ENCODE assay signal across 30 cellular contexts in the genomic region with DNA sequence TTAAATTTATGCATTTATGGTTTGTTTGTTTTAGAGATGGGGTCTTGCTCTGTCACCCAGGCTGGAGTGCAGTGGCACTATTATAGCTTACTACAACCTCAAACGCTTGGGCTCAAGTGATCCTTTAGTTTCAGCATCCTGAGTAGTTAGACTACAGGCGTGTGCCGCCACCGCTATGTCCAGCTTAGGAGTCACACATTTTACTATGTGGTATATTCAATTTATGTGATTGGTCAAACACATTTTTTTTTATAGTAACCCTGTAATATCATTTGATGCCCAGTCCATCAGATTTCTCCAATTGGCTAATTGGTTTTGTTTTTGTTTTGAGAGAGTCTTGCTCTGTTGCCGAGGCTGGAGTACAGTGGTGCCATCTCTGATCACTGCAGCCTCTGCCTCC. TPM values are rescaled to one million over a fixed set of nuclear protein-coding genes. Genes with fewer than 3 reads are reported as not detected.
A peak's percentile ranks its signal among the peaks of the same experiment; 100 is the strongest.
DNase-seq lines count a peak whose midpoint lies in the region; ATAC-seq and TF ChIP-seq lines count a peak whose summit lies in the region.
"Had no signal": no experiment of that assay in that cellular context is flagged by ENCODE, and none has a peak within 500 bp of the region (broad histone marks: within the 10 kb centered on the region; RNA-seq: fewer than 3 reads in every experiment).

No MANE protein-coding gene starts in this region.

- no peaks in the 10 kb centered on the region for H3K9me3 Mint-ChIP-seq in CD4-positive, alpha-beta T cell
- no peaks in the 10 kb centered on the region for H3K9me3 Mint-ChIP-seq in memory B cell
- no peaks in the 10 kb centered on the region for H3K9me3 Mint-ChIP-seq in activated T-helper 1 cell treated with anti-CD3 and anti-CD28 coated beads, Interleukin-12 subunit alpha, Interleukin-12 subunit beta, Interleukin-2, Interleukin-4 antibody, amounts not matched to agents 30 ng/mL and 10 ng/mL and 1 ng/mL, durations not matched to agents 14 hours and 24 hours and 36 hours
- H3K9me3 Mint-ChIP-seq: activated naive CD4-positive, alpha-beta T cell treated with anti-CD3 and anti-CD28 coated beads, Interleukin-2, amount 50 U/mL, for 24 hours; activated T-cell treated with anti-CD3 and anti-CD28 coated beads, Interleukin-2, amount 50 U/mL, for 72 hours; central memory CD8-positive, alpha-beta T cell; mesothelial cell of epicardium; T-cell had no signal

- H3K27ac Mint-ChIP-seq in CD4-positive, alpha-beta T cell = peak overlapping the region; percentile 90
- peak overlapping the region; percentile 93 for H3K27ac Mint-ChIP-seq in memory B cell
- no peak overlapping the region for H3K27ac Mint-ChIP-seq in activated T-helper 1 cell treated with anti-CD3 and anti-CD28 coated beads, Interleukin-12 subunit alpha, Interleukin-12 subunit beta, Interleukin-2, Interleukin-4 antibody, amounts not matched to agents 30 ng/mL and 10 ng/mL and 1 ng/mL, durations not matched to agents 14 hours and 24 hours and 36 hours
- H3K27ac Mint-ChIP-seq: mesothelial cell of epicardium, nephron progenitor cell had no signal

- TF ChIP-seq CTCF in CD4-positive, alpha-beta T cell (IDR thresholded peaks at IDR 0.05) = no peak

- no peak for DNase-seq in CD4-positive, alpha-beta T cell
- DNase-seq in SK-MEL-5 (ENCODE audit: low read depth, low spot score) (peak; percentile 22), memory B cell (ENCODE audit: low spot score in 2 of 2) (no peak), caudate nucleus (lab: John Stamatoyannopoulos, UW) (no peak), GM03348 (ENCODE audit: low spot score) (no peak)
- no peak for DNase-seq in activated T-helper 1 cell treated with anti-CD3 and anti-CD28 coated beads, Interleukin-12 subunit alpha, Interleukin-12 subunit beta, Interleukin-2, Interleukin-4 antibody, amounts not matched to agents 30 ng/mL and 10 ng/mL and 1 ng/mL, durations not matched to agents 14 hours and 24 hours and 36 hours (ENCODE audit: low spot score)
- no peak for DNase-seq in NK-92 treated with Interleukin-12 subunit alpha and Interleukin-12 subunit beta, amount 100 ng/mL, for 24 hours (lab: John Stamatoyannopoulos, UW)
- DNase-seq: ACHN; activated CD4-positive, alpha-beta T cell treated with anti-CD3 and anti-CD28 coated beads for 36 hours; activated T-cell treated with anti-CD3 and anti-CD28 coated beads, Interleukin-2, amount 50 U/mL, for 72 hours; DMS53; dorsolateral prefrontal cortex; GDM1; heart left ventricle; left colon; NCI-H1105; NCI-H2029; NCI-H446; nephron progenitor cell; sigmoid colon; T-cell; uterus had no signal

- intact Hi-C loops in CD4-positive, alpha-beta T cell (cut with DNase I, micrococcal nuclease) = no loop called here
- intact Hi-C loops in activated T-helper 1 cell treated with anti-CD3 and anti-CD28 coated beads, Interleukin-12 subunit alpha, Interleukin-12 subunit beta, Interleukin-2, Interleukin-4 antibody, amounts not matched to agents 30 ng/mL and 10 ng/mL and 1 ng/mL, durations not matched to agents 14 hours and 24 hours and 36 hours (cut with micrococcal nuclease) = no loop called here

- ATAC-seq in CD4-positive, alpha-beta T cell (ENCODE audit: poor library complexity) = no peak
- no peak for ATAC-seq in memory B cell (ENCODE audit: low read depth)
- ATAC-seq: activated CD4-positive, alpha-beta T cell treated with anti-CD3 and anti-CD28 coated beads for 36 hours; activated T-cell treated with anti-CD3 and anti-CD28 coated beads, Interleukin-2, amount 50 U/mL, for 72 hours; heart left ventricle; left colon; Right ventricle myocardium inferior; T-cell had no signal

- in situ Hi-C loops in SK-MEL-5 (cut with HindIII; ENCODE audit: low pct_unique_long_range_greater_than_20kb, low sequenced_read_pairs) = no loop called here

- peaks cover 12% of the 10 kb centered on the region; the same call in 1 of the 2 replicates for H3K36me3 ChIP-seq in HUES48 (ENCODE audit: control insufficient read depth, insufficient read depth, low read length)
- H3K36me3 ChIP-seq: uterus had no signal

- CTCF ChIA-PET in CD4-positive, alpha-beta T cell (lab: Charles Lee) = no interaction called here

- H3K36me3 Mint-ChIP-seq in CD4-positive, alpha-beta T cell (ENCODE audit: low read depth) = peaks cover 14% of the 10 kb centered on the region
- peaks cover 4% of the 10 kb centered on the region for H3K36me3 Mint-ChIP-seq in memory B cell
- H3K36me3 Mint-ChIP-seq in activated T-helper 1 cell treated with anti-CD3 and anti-CD28 coated beads, Interleukin-12 subunit alpha, Interleukin-12 subunit beta, Interleukin-2, Interleukin-4 antibody, amounts not matched to agents 30 ng/mL and 10 ng/mL and 1 ng/mL, durations not matched to agents 14 hours and 24 hours and 36 hours (ENCODE audit: low read depth) = peaks cover 3% of the 10 kb centered on the region
- H3K36me3 Mint-ChIP-seq: activated naive CD4-positive, alpha-beta T cell treated with anti-CD3 and anti-CD28 coated beads, Interleukin-2, amount 50 U/mL, for 24 hours; mesothelial cell of epicardium had no signal

- peaks cover 38% of the 10 kb centered on the region for H3K4me1 ChIP-seq in HUES48 (ENCODE audit: control insufficient read depth, insufficient read depth, low read length)

- no peak overlapping the region for H3K27ac ChIP-seq in CD4-positive, alpha-beta T cell (ENCODE audit: low read depth, low read length)
- H3K27ac ChIP-seq in HUES48 (ENCODE audit: low read depth, low read length) (peak overlapping the region; percentile 74), caudate nucleus (ENCODE audit: low read depth, low read length) (no peak overlapping the region)
- H3K27ac ChIP-seq: C4-2B, heart left ventricle, sigmoid colon, suprapubic skin had no signal

- no peaks in the 10 kb centered on the region for H3K27me3 ChIP-seq in CD4-positive, alpha-beta T cell (ENCODE audit: control insufficient read depth, insufficient read depth, low read length)
- H3K27me3 ChIP-seq in HUES48 (ENCODE audit: control insufficient read depth, insufficient read depth, low read length) = no peaks in the 10 kb centered on the region
- H3K27me3 ChIP-seq: ascending aorta, dorsolateral prefrontal cortex, heart left ventricle, sigmoid colon, suprapubic skin, uterus had no signal

- H3K9ac ChIP-seq in HUES48 (ENCODE audit: low read depth, low read length) = no peak overlapping the region

- H3K4me1 Mint-ChIP-seq in CD4-positive, alpha-beta T cell (ENCODE audit: low read depth) = peaks cover 23% of the 10 kb centered on the region
- H3K4me1 Mint-ChIP-seq in memory B cell = peaks cover 13% of the 10 kb centered on the region
- H3K4me1 Mint-ChIP-seq in activated T-helper 1 cell treated with anti-CD3 and anti-CD28 coated beads, Interleukin-12 subunit alpha, Interleukin-12 subunit beta, Interleukin-2, Interleukin-4 antibody, amounts not matched to agents 30 ng/mL and 10 ng/mL and 1 ng/mL, durations not matched to agents 14 hours and 24 hours and 36 hours (ENCODE audit: low read depth) = peaks cover 25% of the 10 kb centered on the region

- peak overlapping the region; percentile 18 for H3K4me3 Mint-ChIP-seq in CD4-positive, alpha-beta T cell
- H3K4me3 Mint-ChIP-seq in memory B cell = no peak overlapping the region
- H3K4me3 Mint-ChIP-seq in activated T-helper 1 cell treated with anti-CD3 and anti-CD28 coated beads, Interleukin-12 subunit alpha, Interleukin-12 subunit beta, Interleukin-2, Interleukin-4 antibody, amounts not matched to agents 30 ng/mL and 10 ng/mL and 1 ng/mL, durations not matched to agents 14 hours and 24 hours and 36 hours = no peak overlapping the region

- no peaks in the 10 kb centered on the region for H3K27me3 Mint-ChIP-seq in CD4-positive, alpha-beta T cell
- no peaks in the 10 kb centered on the region for H3K27me3 Mint-ChIP-seq in memory B cell
- H3K27me3 Mint-ChIP-seq in activated T-helper 1 cell treated with anti-CD3 and anti-CD28 coated beads, Interleukin-12 subunit alpha, Interleukin-12 subunit beta, Interleukin-2, Interleukin-4 antibody, amounts not matched to agents 30 ng/mL and 10 ng/mL and 1 ng/mL, durations not matched to agents 14 hours and 24 hours and 36 hours (ENCODE audit: insufficient read depth) = peaks cover 3% of the 10 kb centered on the region
- H3K27me3 Mint-ChIP-seq: activated CD4-positive, alpha-beta T cell treated with anti-CD3 and anti-CD28 coated beads for 36 hours; activated naive CD4-positive, alpha-beta T cell treated with anti-CD3 and anti-CD28 coated beads, Interleukin-2, amount 50 U/mL, for 24 hours; central memory CD8-positive, alpha-beta T cell; T-cell had no signal

- peak overlapping the region; percentile 37; the same call in 1 of the 2 replicates for H3K4me3 ChIP-seq in HUES48 (ENCODE audit: low read depth, low read length)
- H3K4me3 ChIP-seq: ascending aorta, heart left ventricle, sigmoid colon, suprapubic skin, uterus had no signal

- no peaks in the 10 kb centered on the region for H3K9me3 ChIP-seq in CD4-positive, alpha-beta T cell (ENCODE audit: control insufficient read depth, low read length)
- no peaks in the 10 kb centered on the region for H3K9me3 ChIP-seq in HUES48 (ENCODE audit: control insufficient read depth, insufficient read depth, low read length)
- H3K9me3 ChIP-seq: ascending aorta, sigmoid colon, suprapubic skin, uterus had no signal

- POLR2A ChIA-PET in CD4-positive, alpha-beta T cell (lab: Charles Lee) = interaction anchor here (0.7 kb wide), 1 partner anchor 718 kb away, joined by 3 read pairs; no protein-coding TSS in a partner anchor

RNA-seq across cellular contexts. Expression of a gene that starts 2.3 kb away (rescaled TPM):
- total RNA-seq in CD4-positive, alpha-beta T cell = 10 to 100 TPM; 15.4 to 16.1 TPM
- total RNA-seq in SK-MEL-5 (2014; rRNA removed; shearing (Covaris generic)) = 70.4 and 82.0 TPM in 2 replicates
- polyA plus RNA-seq in SK-MEL-5 (2015; cell fraction: cytosol; rRNA removed) = 66.0 and 67.7 TPM in 2 replicates
- 13.9 and 15.3 TPM in 2 replicates for polyA plus RNA-seq in SK-MEL-5 (2015; cell fraction: nucleus; rRNA removed)
- 37.7 and 44.0 TPM in 2 replicates for total RNA-seq in activated T-helper 1 cell treated with anti-CD3 and anti-CD28 coated beads, Interleukin-12 subunit alpha, Interleukin-12 subunit beta, Interleukin-2, Interleukin-4 antibody, amounts not matched to agents 30 ng/mL and 10 ng/mL and 1 ng/mL, durations not matched to agents 14 hours and 24 hours and 36 hours

RNA-seq across cellular contexts. Expression of a gene that starts 22.9 kb away (rescaled TPM):
- total RNA-seq in CD4-positive, alpha-beta T cell = 10 to 100 TPM; 78.7 to 79.8 TPM
- total RNA-seq in SK-MEL-5 (2014; rRNA removed; shearing (Covaris generic)) = 148 and 171 TPM in 2 replicates
- polyA plus RNA-seq in SK-MEL-5 (2015; cell fraction: cytosol; rRNA removed) = 89.9 and 129 TPM in 2 replicates
- polyA plus RNA-seq in SK-MEL-5 (2015; cell fraction: nucleus; rRNA removed) = 31.7 and 34.1 TPM in 2 replicates
- 54.9 and 57.9 TPM in 2 replicates for total RNA-seq in activated T-helper 1 cell treated with anti-CD3 and anti-CD28 coated beads, Interleukin-12 subunit alpha, Interleukin-12 subunit beta, Interleukin-2, Interleukin-4 antibody, amounts not matched to agents 30 ng/mL and 10 ng/mL and 1 ng/mL, durations not matched to agents 14 hours and 24 hours and 36 hours
